8 cellular contexts compared by ENCODE assay signal in genomic region chr14:102510616-102511520, GRCh38. TPM values are rescaled to one million over a fixed set of nuclear protein-coding genes. Genes with fewer than 3 reads are reported as not detected.
A peak's percentile ranks its signal among the peaks of the same experiment; 100 is the strongest.
DNase-seq lines count a peak whose midpoint lies in the region; ATAC-seq, FAIRE-seq and TF ChIP-seq lines count a peak whose summit lies in the region.

No MANE protein-coding gene starts in this region.

- TF ChIP-seq CTCF in Panc1 (IDR thresholded peaks at IDR 0.05): no peak
- no peak for TF ChIP-seq CTCF in nephron progenitor cell (IDR thresholded peaks at IDR 0.05)

- POLR2A ChIA-PET in Panc1 (lab: Charles Lee): no interaction called here

- intact Hi-C loops in Panc1 (cut with micrococcal nuclease; ENCODE audit: unreplicated experiment) (no loop called here), aorta (cut with DNase I) (loop anchor here (5.0 to 10.0 kb wide), 2 partner anchors 149 to 276 kb away; partner anchors contain the start of genes CINP (in 1 of the 2) and TECPR2 (in 1 of the 2))

- H3K9me3 Mint-ChIP-seq in nephron progenitor cell: no peaks in the 10 kb centered on the region

- H3K27ac ChIP-seq in Panc1 (ENCODE audit: low read length): no peak overlapping the region
- no peak overlapping the region for H3K27ac ChIP-seq in aorta (ENCODE audit: low read depth in 1 of 2, low read length in 2 of 2)

- DNase-seq in GM19239 (ENCODE audit: insufficient read length, low spot score): no peak
- no peak for DNase-seq in Panc1 (ENCODE audit: low read depth, low spot score)
- DNase-seq in ecto neural progenitor cell (ENCODE audit: low spot score): peak; percentile 89
- DNase-seq in nephron progenitor cell: peak; percentile 84
- no peak for DNase-seq in aorta
- DNase-seq in ACHN: no peak
- no peak for DNase-seq in NOMO-1 (lab: John Stamatoyannopoulos, UW; ENCODE audit: unreplicated experiment in 2 of 2)

- H3K9me3 ChIP-seq in Panc1 (ENCODE audit: control insufficient read depth, insufficient read depth, low read depth, low read length) (no peaks in the 10 kb centered on the region), aorta (ENCODE audit: control insufficient read depth, low read length) (no peaks in the 10 kb centered on the region)

- CTCF ChIA-PET in Panc1 (lab: Charles Lee): no interaction called here

- FAIRE-seq in GM19239 (lab: Jason Lieb, UNC): peak; percentile 23

- peak overlapping the region; percentile 83 for H3K4me3 Mint-ChIP-seq in nephron progenitor cell

- peaks cover 11% of the 10 kb centered on the region for H3K27me3 Mint-ChIP-seq in nephron progenitor cell (ENCODE audit: low read depth, poor library complexity)

- peaks cover 37% of the 10 kb centered on the region for H3K4me1 Mint-ChIP-seq in nephron progenitor cell

- H3K27ac Mint-ChIP-seq in nephron progenitor cell: no peak overlapping the region

- in situ Hi-C loops in Panc1 (cut with HindIII; ENCODE audit: low pct_unique_long_range_greater_than_20kb, low sequenced_read_pairs): no loop called here
- in situ Hi-C loops in ACHN (cut with HindIII; ENCODE audit: low pct_ligation_motif_present, low pct_unique_long_range_greater_than_20kb, low sequenced_read_pairs): no loop called here

- H3K4me1 ChIP-seq in Panc1 (ENCODE audit: control insufficient read depth, insufficient read depth, low read length): no peaks in the 10 kb centered on the region; the same call in 1 of the 2 replicates
- no peaks in the 10 kb centered on the region for H3K4me1 ChIP-seq in aorta (ENCODE audit: control insufficient read depth in 1 of 2, insufficient read depth in 2 of 2, low read length in 2 of 2)

- BruUV-seq in Panc1 (replicated peaks; lab: Mats Ljungman, UMichigan): no TSS peak

- peaks cover 5% of the 10 kb centered on the region for H3K36me3 Mint-ChIP-seq in nephron progenitor cell (ENCODE audit: low read depth)

- H3K36me3 ChIP-seq in Panc1 (ENCODE audit: control insufficient read depth, insufficient read depth, low read length) (no peaks in the 10 kb centered on the region; the same call in 1 of the 2 replicates), aorta (ENCODE audit: control insufficient read depth in 1 of 2, insufficient read depth in 2 of 2, low read length in 1 of 2) (no peaks in the 10 kb centered on the region)

- H3K27me3 ChIP-seq in Panc1 (ENCODE audit: control insufficient read depth, insufficient read depth, low read length) (no peaks in the 10 kb centered on the region), aorta (ENCODE audit: control insufficient read depth in 1 of 2, insufficient read depth in 2 of 2, low read length in 1 of 2) (no peaks in the 10 kb centered on the region)

- H3K4me3 ChIP-seq in Panc1 (ENCODE audit: low read depth in 2 of 2, low read length in 2 of 2): peak overlapping the region; percentile 52 to 59
- H3K4me3 ChIP-seq in aorta (ENCODE audit: low read length in 2 of 2): no peak overlapping the region

- ATAC-seq in Panc1: no peak
- ATAC-seq in aorta (ENCODE audit: low FRiP score): no peak
- no peak for ATAC-seq in HG03521 (IDR thresholded peaks at IDR 0.05; ENCODE audit: unreplicated experiment)

- 80 to 83% methylated on average over 19 of the region's 19 CpGs for WGBS in aorta, 2 donors

RNA-seq across cellular contexts. Expression of gene ANKRD9, which starts 1.3 kb away (rescaled TPM):
- total RNA-seq in Panc1 (2021; ENCODE audit: unreplicated experiment): 23.7 TPM
- 29.6 TPM for polyA plus RNA-seq in Panc1 (2012; ENCODE audit: insufficient read length)
- 10 to 100 TPM; 13.7 to 15.0 TPM for total RNA-seq in aorta
- 1 to 10 TPM; 3.0 to 5.7 TPM for polyA plus RNA-seq in aorta

Comparison
In these comparisons a context has a peak if more than half of its experiments do, and no peak if none do; other contexts are left out.
1. DNase-seq: peak in ecto neural progenitor cell (single experiment) and nephron progenitor cell (single experiment); none in GM19239 (single experiment), Panc1 (single experiment), aorta (0 of 2), ACHN (single experiment) and NOMO-1 (0 of 2).
2. H3K4me3 ChIP-seq: peak in Panc1 (2 of 2); none in aorta (0 of 2).